ENCODE assay signal across 29 cellular contexts in genomic region chr12:13062669-13063068, GRCh38. TPM values are rescaled to one million over a fixed set of nuclear protein-coding genes. Genes with fewer than 3 reads are reported as not detected.
"Had no signal": no experiment of that assay in that cellular context is flagged by ENCODE, and none has a peak within 500 bp of the region (broad histone marks: within the 10 kb centered on the region; RNA-seq: fewer than 3 reads in every experiment).

No MANE protein-coding gene starts in this region.

- H3K9me3 Mint-ChIP-seq: central memory CD8-positive, alpha-beta T cell; effector memory CD8-positive, alpha-beta T cell; natural killer cell; stimulated activated effector memory CD8-positive, alpha-beta T cell treated with anti-CD3 and anti-CD28 coated beads, Interleukin-12 subunit alpha, Interleukin-12 subunit beta, amount 100 ng/mL, for 72 hours had no signal

- H3K27ac ChIP-seq: coronary artery, heart left ventricle, hepatocyte, parathyroid adenoma, sigmoid colon, stomach, testis, tibial artery, uterus had no signal

- ATAC-seq: effector memory CD8-positive, alpha-beta T cell; heart left ventricle; left lobe of liver; natural killer cell; right cardiac atrium; stimulated activated effector memory CD8-positive, alpha-beta T cell treated with anti-CD3 and anti-CD28 coated beads, Interleukin-12 subunit alpha, Interleukin-12 subunit beta, amount 100 ng/mL, for 72 hours had no signal

- FAIRE-seq: frontal cortex, kidney had no signal

- H3K36me3 Mint-ChIP-seq: natural killer cell had no signal

- H3K4me3 Mint-ChIP-seq: central memory CD8-positive, alpha-beta T cell; effector memory CD8-positive, alpha-beta T cell; natural killer cell; stimulated activated effector memory CD8-positive, alpha-beta T cell treated with anti-CD3 and anti-CD28 coated beads, Interleukin-12 subunit alpha, Interleukin-12 subunit beta, amount 100 ng/mL, for 72 hours; type B pancreatic cell had no signal

- H3K27ac Mint-ChIP-seq: effector memory CD8-positive, alpha-beta T cell; natural killer cell; stimulated activated effector memory CD8-positive, alpha-beta T cell treated with anti-CD3 and anti-CD28 coated beads, Interleukin-12 subunit alpha, Interleukin-12 subunit beta, amount 100 ng/mL, for 72 hours had no signal

- H3K4me3 ChIP-seq: coronary artery, heart left ventricle, hepatocyte, lung, prostate gland, sigmoid colon, stomach, testis, tibial artery, uterus had no signal

- H3K4me1 ChIP-seq: parathyroid adenoma, prostate gland, stomach, testis, tibial artery, uterus had no signal

- DNase-seq: dermis blood vessel endothelial cell; effector memory CD8-positive, alpha-beta T cell; heart left ventricle; kidney; mesenchymal stem cell; natural killer cell; occipital lobe; right cardiac atrium; sigmoid colon; stimulated activated CD4-positive, alpha-beta T cell treated with anti-CD3 and anti-CD28 coated beads, Interleukin-2, amount 100 ng/mL, for 24 hours; stimulated activated CD4-positive, alpha-beta T cell treated with anti-CD3 and anti-CD28 coated beads, Interleukin-4, amount 100 ng/mL, for 24 hours; stimulated activated naive CD4-positive, alpha-beta T cell treated with Interleukin-2 at 50 U/mL for 16 hours; stomach; testis; tibial artery; uterus had no signal

- H3K4me1 Mint-ChIP-seq: stimulated activated effector memory CD8-positive, alpha-beta T cell treated with anti-CD3 and anti-CD28 coated beads, Interleukin-12 subunit alpha, Interleukin-12 subunit beta, amount 100 ng/mL, for 72 hours had no signal

- H3K27me3 Mint-ChIP-seq: central memory CD8-positive, alpha-beta T cell; effector memory CD8-positive, alpha-beta T cell; type B pancreatic cell had no signal

- H3K9me3 ChIP-seq: heart left ventricle, prostate gland, sigmoid colon, stomach, testis, tibial artery, uterus had no signal

- H3K36me3 ChIP-seq: prostate gland, uterus had no signal

- H3K27me3 ChIP-seq: heart left ventricle, hepatocyte, sigmoid colon, stomach, testis, tibial artery, uterus had no signal

RNA-seq across cellular contexts. Expression of gene GSG1, which starts 40.8 kb away (rescaled TPM):
- total RNA-seq: dermis blood vessel endothelial cell, heart left ventricle, hepatocyte, left lobe of liver, liver, lung, mononuclear cell, natural killer cell, occipital lobe, right cardiac atrium, sigmoid colon, stomach, subcutaneous adipose tissue, uterus had no signal
- polyA plus RNA-seq: heart left ventricle, liver, lung, sigmoid colon, stomach had no signal
